16 cellular contexts compared by ENCODE assay signal in the genomic region with DNA sequence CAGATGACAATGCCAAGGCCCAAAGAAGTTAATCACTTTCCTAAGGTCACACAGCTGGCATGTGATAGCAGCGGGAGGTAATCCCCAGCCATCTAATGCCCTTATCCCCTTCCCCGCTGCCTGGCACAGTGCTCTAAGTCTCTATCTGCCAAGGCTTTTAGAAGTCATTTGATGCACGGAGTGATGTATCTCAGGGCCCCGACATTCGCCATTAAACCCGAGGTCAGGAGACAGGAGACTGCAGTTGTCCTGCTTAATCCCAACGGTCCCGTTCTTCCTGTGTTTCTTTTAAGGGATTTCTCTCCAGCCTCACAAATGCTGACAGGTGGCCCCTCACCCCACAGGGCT.
"Had no signal": no experiment of that assay in that cellular context is flagged by ENCODE, and none has a peak within 500 bp of the region (broad histone marks: within the 10 kb centered on the region; RNA-seq: fewer than 3 reads in every experiment).

No MANE protein-coding gene starts in this region.

- H3K9me3 Mint-ChIP-seq: activated naive CD8-positive, alpha-beta T cell treated with anti-CD3 and anti-CD28 coated beads for 36 hours; activated T-cell treated with anti-CD3 and anti-CD28 coated beads, Interleukin-2, amount 50 U/mL, for 24 hours; T-helper 1 cell treated with Interleukin-12 subunit alpha and Interleukin-12 subunit beta and Interleukin-4 antibody, amounts not matched to agents 30 μg/mL and 1 μg/mL, for 36 hours; WTC11 had no signal

- H3K4me3 ChIP-seq: lung, upper lobe of left lung had no signal

- H3K27me3 ChIP-seq: upper lobe of left lung had no signal

- H3K27ac ChIP-seq: upper lobe of left lung had no signal

- H3K9me3 ChIP-seq: upper lobe of left lung had no signal

- H3K36me3 ChIP-seq: upper lobe of left lung had no signal

- ATAC-seq: WTC11 had no signal

- H3K36me3 Mint-ChIP-seq: WTC11 had no signal

- DNase-seq: activated CD4-positive, alpha-beta T cell treated with anti-CD3 and anti-CD28 coated beads for 48 hours; activated effector memory CD4-positive, alpha-beta T cell treated with anti-CD3 and anti-CD28 coated beads, Interleukin-2, amount 50 U/mL, for 16 hours; activated naive CD8-positive, alpha-beta T cell treated with anti-CD3 and anti-CD28 coated beads for 36 hours; activated T-cell treated with anti-CD3 and anti-CD28 coated beads, Interleukin-2, amount 50 U/mL, for 24 hours; effector CD8-positive, alpha-beta T cell; hippocampal formation; midbrain; nucleus accumbens; right cardiac atrium; small intestine; stimulated activated naive CD4-positive, alpha-beta T cell; substantia nigra; upper lobe of left lung had no signal

- H3K4me3 Mint-ChIP-seq: activated naive CD8-positive, alpha-beta T cell treated with anti-CD3 and anti-CD28 coated beads for 36 hours; activated T-cell treated with anti-CD3 and anti-CD28 coated beads, Interleukin-2, amount 50 U/mL, for 24 hours; T-helper 1 cell treated with Interleukin-12 subunit alpha and Interleukin-12 subunit beta and Interleukin-4 antibody, amounts not matched to agents 30 μg/mL and 1 μg/mL, for 36 hours; WTC11 had no signal

- H3K27ac Mint-ChIP-seq: activated naive CD8-positive, alpha-beta T cell treated with anti-CD3 and anti-CD28 coated beads for 36 hours; activated T-cell treated with anti-CD3 and anti-CD28 coated beads, Interleukin-2, amount 50 U/mL, for 24 hours; T-helper 1 cell treated with Interleukin-12 subunit alpha and Interleukin-12 subunit beta and Interleukin-4 antibody, amounts not matched to agents 30 μg/mL and 1 μg/mL, for 36 hours; WTC11 had no signal

- H3K27me3 Mint-ChIP-seq: activated naive CD8-positive, alpha-beta T cell treated with anti-CD3 and anti-CD28 coated beads for 36 hours; activated T-cell treated with anti-CD3 and anti-CD28 coated beads, Interleukin-2, amount 50 U/mL, for 24 hours had no signal
